Comparison of ENCODE assay signal across 1 cellular context in genomic region chr15:40353697-40354096, GRCh38.
TF ChIP-seq lines count a peak whose summit lies in the region.

No MANE protein-coding gene starts in this region.

TF ChIP-seq in K562, 482 proteins besides CTCF, POLR2A, EP300 and RAD21:
- TF ChIP-seq JUN (IDR thresholded peaks at IDR 0.05; ENCODE audit: borderline replicate concordance, low read depth, low read length) (no peak), JUN (CRISPR knock-in tag; IDR thresholded peaks at IDR 0.05; ENCODE audit: borderline replicate concordance) (no peak), POLR2G (IDR thresholded peaks at IDR 0.05; ENCODE audit: low read depth, low read length) (no peak), TAF9B (IDR thresholded peaks at IDR 0.05; ENCODE audit: partially characterized antibody) (no peak), ZNF184 (CRISPR knock-in tag; IDR thresholded peaks at IDR 0.05) (no peak), ATF7 (IDR thresholded peaks at IDR 0.05) (no peak), ZNF280B (CRISPR knock-in tag; IDR thresholded peaks at IDR 0.05) (no peak), SMARCA4 (IDR thresholded peaks at IDR 0.05) (no peak), ZNF592 (IDR thresholded peaks at IDR 0.05) (no peak), CEBPB (tag; IDR thresholded peaks at IDR 0.05) (no peak), MNT (conservative IDR thresholded peaks at IDR 0.05) (no peak), NR2F6 (CRISPR knock-in tag; IDR thresholded peaks at IDR 0.05) (no peak), CHCHD3 (CRISPR knock-in tag; IDR thresholded peaks at IDR 0.05) (no peak), MTA2 (IDR thresholded peaks at IDR 0.05; ENCODE audit: low read depth) (no peak), ZC3H4 (CRISPR knock-in tag; IDR thresholded peaks at IDR 0.05; ENCODE audit: borderline replicate concordance) (no peak), ZBTB17 (CRISPR knock-in tag; IDR thresholded peaks at IDR 0.05) (no peak), ZNF778 (CRISPR knock-in tag; IDR thresholded peaks at IDR 0.05) (no peak), SMARCA5 (IDR thresholded peaks at IDR 0.05) (no peak)
